In the genomic region with DNA sequence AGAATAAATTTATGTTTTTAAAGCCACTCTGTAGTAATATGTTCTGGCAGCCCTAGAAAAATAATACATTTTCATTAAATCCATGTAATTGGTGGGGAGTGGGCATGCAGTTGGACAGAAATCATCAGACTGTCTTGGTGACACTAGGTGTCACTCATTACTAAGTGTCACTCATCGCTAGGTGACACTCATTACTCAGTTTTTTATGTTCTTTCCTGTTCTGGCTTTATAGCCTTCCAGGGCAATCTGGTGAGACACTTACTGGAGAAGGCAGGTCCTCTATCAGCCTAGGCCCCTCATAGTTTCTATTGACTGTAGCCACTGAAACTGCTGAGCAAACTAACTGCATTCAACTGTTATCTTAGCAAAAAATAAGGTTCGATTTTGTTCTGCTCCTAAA, we compare ENCODE assay signal across 14 cellular contexts.
"Had no signal": no experiment of that assay in that cellular context is flagged by ENCODE, and none has a peak within 500 bp of the region (broad histone marks: within the 10 kb centered on the region; RNA-seq: fewer than 3 reads in every experiment).

No MANE protein-coding gene starts in this region.

- H3K27ac ChIP-seq: prostate gland, skin epidermis, tibial artery had no signal

- H3K4me3 ChIP-seq: lung, prostate gland, skin epidermis, tibial artery had no signal

- H3K36me3 ChIP-seq: prostate gland, tibial artery had no signal

- H3K9me3 ChIP-seq: prostate gland, tibial artery had no signal

- H3K4me1 ChIP-seq: prostate gland, tibial artery had no signal

- DNase-seq: activated CD4-positive, alpha-beta T cell treated with anti-CD3 and anti-CD28 coated beads, Interleukin-2, amount 50 U/mL, for 48 hours; activated CD8-positive, alpha-beta memory T cell treated with anti-CD3 and anti-CD28 coated beads, Interleukin-2, amount 10 ng/mL, durations not matched to agents 7 days and 5 days; activated naive CD4-positive, alpha-beta T cell treated with anti-CD3 and anti-CD28 coated beads, Interleukin-2, amount 10 ng/mL, durations not matched to agents 7 days and 5 days; activated T-cell treated with anti-CD3 and anti-CD28 coated beads, Interleukin-2, amount 50 U/mL, for 1 hour; islet precursor cell; midbrain; right cardiac atrium; stimulated activated CD4-positive, alpha-beta T cell treated with anti-CD3 and anti-CD28 coated beads, Interleukin-15, amount 100 ng/mL, for 24 hours; stimulated activated CD4-positive, alpha-beta T cell treated with anti-CD3 and anti-CD28 coated beads, Interleukin-4, amount 100 ng/mL, for 1 hour; stimulated activated naive B cell treated with anti-CD40 and anti-IgM and Interleukin-4, amounts not matched to agents 10 μg/mL and 1 μg/mL and 100 μg/mL, for 72 hours; tibial artery had no signal

- H3K27me3 ChIP-seq: tibial artery had no signal
